In the genomic region with DNA sequence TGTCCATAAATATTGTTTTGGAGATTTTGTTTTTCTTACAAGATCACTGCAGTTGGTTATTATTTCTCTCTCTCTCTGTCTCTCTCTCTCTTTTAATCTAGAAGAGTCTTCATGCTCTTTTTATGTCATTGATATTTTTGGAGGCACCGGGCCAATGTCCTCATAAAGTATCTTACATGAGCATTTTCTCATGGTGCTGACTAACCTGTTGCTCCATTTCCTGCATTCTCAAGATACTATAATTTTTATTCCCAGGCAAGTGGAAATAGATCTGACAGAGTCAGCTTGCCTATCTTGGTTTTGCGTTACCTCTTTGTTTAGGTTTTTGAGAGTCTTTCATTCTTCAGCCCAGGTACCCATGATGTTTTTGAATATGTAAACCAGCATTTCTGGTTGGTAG, we compare ENCODE assay signal across 5 cellular contexts.
"Had no signal": no experiment of that assay in that cellular context is flagged by ENCODE, and none has a peak within 500 bp of the region (broad histone marks: within the 10 kb centered on the region; RNA-seq: fewer than 3 reads in every experiment).

No MANE protein-coding gene starts in this region.

- H3K27ac ChIP-seq: HL-60 had no signal

- ATAC-seq: GM23338 had no signal

- H2AFZ ChIP-seq: GM23338 had no signal

- H3K4me2 ChIP-seq: GM23338 had no signal

- H3K4me3 ChIP-seq: GM23338 had no signal

- DNase-seq: H9, HCEC 1CT, IMR-90 had no signal
